1 cellular context compared by ENCODE assay signal in the genomic region with DNA sequence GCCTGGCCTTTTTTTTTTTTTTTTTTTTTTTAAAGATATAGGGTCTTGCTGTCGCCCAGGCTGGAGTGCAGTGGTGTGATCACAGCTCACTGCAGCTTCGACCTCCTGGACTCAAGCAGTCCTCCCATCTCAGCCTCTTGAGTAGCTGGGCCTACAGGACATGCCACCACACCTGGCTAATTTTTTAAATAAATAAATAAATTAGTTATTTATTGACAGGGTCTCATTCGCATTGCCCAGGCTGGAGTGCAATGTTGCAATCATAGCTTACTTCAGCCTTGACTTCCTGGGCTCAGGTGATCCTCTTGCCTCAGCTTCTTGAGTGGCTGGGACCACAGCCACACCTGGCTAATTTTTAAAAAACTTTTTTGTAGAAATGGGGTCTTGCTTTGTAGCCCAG.
A peak's percentile ranks its signal among the peaks of the same experiment; 100 is the strongest.
TF ChIP-seq lines count a peak whose summit lies in the region.

No MANE protein-coding gene starts in this region.

TF ChIP-seq in HepG2, 621 proteins besides CTCF, POLR2A, EP300 and RAD21 (continues in another document):
- TF ChIP-seq, protein P1, sequence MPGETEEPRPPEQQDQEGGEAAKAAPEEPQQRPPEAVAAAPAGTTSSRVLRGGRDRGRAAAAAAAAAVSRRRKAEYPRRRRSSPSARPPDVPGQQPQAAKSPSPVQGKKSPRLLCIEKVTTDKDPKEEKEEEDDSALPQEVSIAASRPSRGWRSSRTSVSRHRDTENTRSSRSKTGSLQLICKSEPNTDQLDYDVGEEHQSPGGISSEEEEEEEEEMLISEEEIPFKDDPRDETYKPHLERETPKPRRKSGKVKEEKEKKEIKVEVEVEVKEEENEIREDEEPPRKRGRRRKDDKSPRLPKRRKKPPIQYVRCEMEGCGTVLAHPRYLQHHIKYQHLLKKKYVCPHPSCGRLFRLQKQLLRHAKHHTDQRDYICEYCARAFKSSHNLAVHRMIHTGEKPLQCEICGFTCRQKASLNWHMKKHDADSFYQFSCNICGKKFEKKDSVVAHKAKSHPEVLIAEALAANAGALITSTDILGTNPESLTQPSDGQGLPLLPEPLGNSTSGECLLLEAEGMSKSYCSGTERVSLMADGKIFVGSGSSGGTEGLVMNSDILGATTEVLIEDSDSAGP (CRISPR knock-in tag; IDR thresholded peaks at IDR 0.05; ENCODE audit: borderline replicate concordance) = no peak
- TF ChIP-seq ZNF337 (CRISPR knock-in tag; IDR thresholded peaks at IDR 0.05; ENCODE audit: borderline replicate concordance, low read depth) (no peak), ZNF777 (CRISPR knock-in tag; IDR thresholded peaks at IDR 0.05) (no peak), MED1 (CRISPR knock-in tag; IDR thresholded peaks at IDR 0.05) (peak; percentile 50; the same call in 1 of the 2 replicates), NFIC (IDR thresholded peaks at IDR 0.05; ENCODE audit: low read length) (no peak), SNRNP70 (IDR thresholded peaks at IDR 0.05; ENCODE audit: low read depth, low read length) (no peak), ZNF331 (CRISPR knock-in tag; IDR thresholded peaks at IDR 0.05) (0 out of 2 replicates have a peak, but pooled peaks have one; percentile 24), NFATC3 (CRISPR knock-in tag; IDR thresholded peaks at IDR 0.05) (no peak), ZFY (CRISPR knock-in tag; IDR thresholded peaks at IDR 0.05) (0 out of 2 replicates have a peak, but pooled peaks have one; percentile 27), ZNF776 (CRISPR knock-in tag; IDR thresholded peaks at IDR 0.05) (no peak), CCDC6 (CRISPR knock-in tag; IDR thresholded peaks at IDR 0.05) (no peak), U2AF1 (optimal IDR thresholded peaks at IDR 0.05; ENCODE audit: low read depth, low read length) (no peak), RNF2 (conservative IDR thresholded peaks at IDR 0.05; ENCODE audit: low read depth) (no peak), ATF7-NPFF (CRISPR knock-in tag; IDR thresholded peaks at IDR 0.05; ENCODE audit: low read depth) (no peak), PAX8 (CRISPR knock-in tag; IDR thresholded peaks at IDR 0.05; ENCODE audit: borderline replicate concordance) (no peak), GABPB1 (CRISPR knock-in tag; IDR thresholded peaks at IDR 0.05) (no peak), TARDBP (CRISPR knock-in tag; IDR thresholded peaks at IDR 0.05) (no peak), ZNF343 (CRISPR knock-in tag; IDR thresholded peaks at IDR 0.05) (no peak), ZNF572 (CRISPR knock-in tag; IDR thresholded peaks at IDR 0.05) (no peak), ZNF546 (CRISPR knock-in tag; conservative IDR thresholded peaks at IDR 0.05) (no peak), ZEB1 (IDR thresholded peaks at IDR 0.05; ENCODE audit: insufficient replicate concordance, low read depth) (peak; percentile 83), NPAS2 (CRISPR knock-in tag; IDR thresholded peaks at IDR 0.05; ENCODE audit: borderline replicate concordance) (no peak), ZNF672 (CRISPR knock-in tag; IDR thresholded peaks at IDR 0.05) (no peak), ZFP62 (CRISPR knock-in tag; IDR thresholded peaks at IDR 0.05) (no peak)
- TF ChIP-seq, protein P2, sequence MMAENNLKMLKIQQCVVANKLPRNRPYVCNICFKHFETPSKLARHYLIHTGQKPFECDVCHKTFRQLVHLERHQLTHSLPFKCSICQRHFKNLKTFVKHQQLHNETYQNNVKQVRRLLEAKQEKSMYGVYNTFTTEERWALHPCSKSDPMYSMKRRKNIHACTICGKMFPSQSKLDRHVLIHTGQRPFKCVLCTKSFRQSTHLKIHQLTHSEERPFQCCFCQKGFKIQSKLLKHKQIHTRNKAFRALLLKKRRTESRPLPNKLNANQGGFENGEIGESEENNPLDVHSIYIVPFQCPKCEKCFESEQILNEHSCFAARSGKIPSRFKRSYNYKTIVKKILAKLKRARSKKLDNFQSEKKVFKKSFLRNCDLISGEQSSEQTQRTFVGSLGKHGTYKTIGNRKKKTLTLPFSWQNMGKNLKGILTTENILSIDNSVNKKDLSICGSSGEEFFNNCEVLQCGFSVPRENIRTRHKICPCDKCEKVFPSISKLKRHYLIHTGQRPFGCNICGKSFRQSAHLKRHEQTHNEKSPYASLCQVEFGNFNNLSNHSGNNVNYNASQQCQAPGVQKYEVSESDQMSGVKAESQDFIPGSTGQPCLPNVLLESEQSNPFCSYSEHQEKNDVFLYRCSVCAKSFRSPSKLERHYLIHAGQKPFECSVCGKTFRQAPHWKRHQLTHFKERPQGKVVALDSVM (CRISPR knock-in tag; IDR thresholded peaks at IDR 0.05) = peak; percentile 89
- TF ChIP-seq, protein P3, sequence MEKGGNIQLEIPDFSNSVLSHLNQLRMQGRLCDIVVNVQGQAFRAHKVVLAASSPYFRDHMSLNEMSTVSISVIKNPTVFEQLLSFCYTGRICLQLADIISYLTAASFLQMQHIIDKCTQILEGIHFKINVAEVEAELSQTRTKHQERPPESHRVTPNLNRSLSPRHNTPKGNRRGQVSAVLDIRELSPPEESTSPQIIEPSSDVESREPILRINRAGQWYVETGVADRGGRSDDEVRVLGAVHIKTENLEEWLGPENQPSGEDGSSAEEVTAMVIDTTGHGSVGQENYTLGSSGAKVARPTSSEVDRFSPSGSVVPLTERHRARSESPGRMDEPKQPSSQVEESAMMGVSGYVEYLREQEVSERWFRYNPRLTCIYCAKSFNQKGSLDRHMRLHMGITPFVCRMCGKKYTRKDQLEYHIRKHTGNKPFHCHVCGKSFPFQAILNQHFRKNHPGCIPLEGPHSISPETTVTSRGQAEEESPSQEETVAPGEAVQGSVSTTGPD (CRISPR knock-in tag; IDR thresholded peaks at IDR 0.05) = no peak
- TF ChIP-seq, protein P4, sequence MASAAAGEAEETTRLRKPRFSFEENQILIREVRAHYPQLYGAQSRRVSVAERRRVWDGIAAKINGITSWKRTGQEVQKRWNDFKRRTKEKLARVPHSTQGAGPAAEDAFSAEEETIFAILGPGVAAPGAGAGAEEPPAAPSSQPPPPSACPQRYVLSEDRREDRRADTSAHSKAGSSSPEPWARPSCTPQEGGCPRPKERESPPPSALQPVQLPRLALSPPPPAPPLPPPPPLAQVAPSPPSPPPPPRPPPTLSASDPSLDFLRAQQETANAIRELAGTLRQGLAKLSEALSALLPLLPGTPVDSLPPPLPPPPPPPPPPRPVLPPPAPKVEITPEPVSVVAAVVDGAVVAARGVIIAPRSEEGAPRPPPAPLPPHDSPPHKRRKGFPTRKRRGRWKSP (CRISPR knock-in tag; IDR thresholded peaks at IDR 0.05) = no peak
- TF ChIP-seq, protein P5, sequence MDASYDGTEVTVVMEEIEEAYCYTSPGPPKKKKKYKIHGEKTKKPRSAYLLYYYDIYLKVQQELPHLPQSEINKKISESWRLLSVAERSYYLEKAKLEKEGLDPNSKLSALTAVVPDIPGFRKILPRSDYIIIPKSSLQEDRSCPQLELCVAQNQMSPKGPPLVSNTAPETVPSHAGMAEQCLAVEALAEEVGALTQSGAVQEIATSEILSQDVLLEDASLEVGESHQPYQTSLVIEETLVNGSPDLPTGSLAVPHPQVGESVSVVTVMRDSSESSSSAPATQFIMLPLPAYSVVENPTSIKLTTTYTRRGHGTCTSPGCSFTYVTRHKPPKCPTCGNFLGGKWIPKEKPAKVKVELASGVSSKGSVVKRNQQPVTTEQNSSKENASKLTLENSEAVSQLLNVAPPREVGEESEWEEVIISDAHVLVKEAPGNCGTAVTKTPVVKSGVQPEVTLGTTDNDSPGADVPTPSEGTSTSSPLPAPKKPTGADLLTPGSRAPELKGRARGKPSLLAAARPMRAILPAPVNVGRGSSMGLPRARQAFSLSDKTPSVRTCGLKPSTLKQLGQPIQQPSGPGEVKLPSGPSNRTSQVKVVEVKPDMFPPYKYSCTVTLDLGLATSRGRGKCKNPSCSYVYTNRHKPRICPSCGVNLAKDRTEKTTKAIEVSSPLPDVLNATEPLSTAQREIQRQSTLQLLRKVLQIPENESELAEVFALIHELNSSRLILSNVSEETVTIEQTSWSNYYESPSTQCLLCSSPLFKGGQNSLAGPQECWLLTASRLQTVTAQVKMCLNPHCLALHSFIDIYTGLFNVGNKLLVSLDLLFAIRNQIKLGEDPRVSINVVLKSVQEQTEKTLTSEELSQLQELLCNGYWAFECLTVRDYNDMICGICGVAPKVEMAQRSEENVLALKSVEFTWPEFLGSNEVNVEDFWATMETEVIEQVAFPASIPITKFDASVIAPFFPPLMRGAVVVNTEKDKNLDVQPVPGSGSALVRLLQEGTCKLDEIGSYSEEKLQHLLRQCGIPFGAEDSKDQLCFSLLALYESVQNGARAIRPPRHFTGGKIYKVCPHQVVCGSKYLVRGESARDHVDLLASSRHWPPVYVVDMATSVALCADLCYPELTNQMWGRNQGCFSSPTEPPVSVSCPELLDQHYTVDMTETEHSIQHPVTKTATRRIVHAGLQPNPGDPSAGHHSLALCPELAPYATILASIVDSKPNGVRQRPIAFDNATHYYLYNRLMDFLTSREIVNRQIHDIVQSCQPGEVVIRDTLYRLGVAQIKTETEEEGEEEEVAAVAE (CRISPR knock-in tag; IDR thresholded peaks at IDR 0.05; ENCODE audit: borderline replicate concordance) = no peak
- TF ChIP-seq, protein P6, sequence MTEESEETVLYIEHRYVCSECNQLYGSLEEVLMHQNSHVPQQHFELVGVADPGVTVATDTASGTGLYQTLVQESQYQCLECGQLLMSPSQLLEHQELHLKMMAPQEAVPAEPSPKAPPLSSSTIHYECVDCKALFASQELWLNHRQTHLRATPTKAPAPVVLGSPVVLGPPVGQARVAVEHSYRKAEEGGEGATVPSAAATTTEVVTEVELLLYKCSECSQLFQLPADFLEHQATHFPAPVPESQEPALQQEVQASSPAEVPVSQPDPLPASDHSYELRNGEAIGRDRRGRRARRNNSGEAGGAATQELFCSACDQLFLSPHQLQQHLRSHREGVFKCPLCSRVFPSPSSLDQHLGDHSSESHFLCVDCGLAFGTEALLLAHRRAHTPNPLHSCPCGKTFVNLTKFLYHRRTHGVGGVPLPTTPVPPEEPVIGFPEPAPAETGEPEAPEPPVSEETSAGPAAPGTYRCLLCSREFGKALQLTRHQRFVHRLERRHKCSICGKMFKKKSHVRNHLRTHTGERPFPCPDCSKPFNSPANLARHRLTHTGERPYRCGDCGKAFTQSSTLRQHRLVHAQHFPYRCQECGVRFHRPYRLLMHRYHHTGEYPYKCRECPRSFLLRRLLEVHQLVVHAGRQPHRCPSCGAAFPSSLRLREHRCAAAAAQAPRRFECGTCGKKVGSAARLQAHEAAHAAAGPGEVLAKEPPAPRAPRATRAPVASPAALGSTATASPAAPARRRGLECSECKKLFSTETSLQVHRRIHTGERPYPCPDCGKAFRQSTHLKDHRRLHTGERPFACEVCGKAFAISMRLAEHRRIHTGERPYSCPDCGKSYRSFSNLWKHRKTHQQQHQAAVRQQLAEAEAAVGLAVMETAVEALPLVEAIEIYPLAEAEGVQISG (CRISPR knock-in tag; IDR thresholded peaks at IDR 0.05) = no peak
- TF ChIP-seq, protein P7, sequence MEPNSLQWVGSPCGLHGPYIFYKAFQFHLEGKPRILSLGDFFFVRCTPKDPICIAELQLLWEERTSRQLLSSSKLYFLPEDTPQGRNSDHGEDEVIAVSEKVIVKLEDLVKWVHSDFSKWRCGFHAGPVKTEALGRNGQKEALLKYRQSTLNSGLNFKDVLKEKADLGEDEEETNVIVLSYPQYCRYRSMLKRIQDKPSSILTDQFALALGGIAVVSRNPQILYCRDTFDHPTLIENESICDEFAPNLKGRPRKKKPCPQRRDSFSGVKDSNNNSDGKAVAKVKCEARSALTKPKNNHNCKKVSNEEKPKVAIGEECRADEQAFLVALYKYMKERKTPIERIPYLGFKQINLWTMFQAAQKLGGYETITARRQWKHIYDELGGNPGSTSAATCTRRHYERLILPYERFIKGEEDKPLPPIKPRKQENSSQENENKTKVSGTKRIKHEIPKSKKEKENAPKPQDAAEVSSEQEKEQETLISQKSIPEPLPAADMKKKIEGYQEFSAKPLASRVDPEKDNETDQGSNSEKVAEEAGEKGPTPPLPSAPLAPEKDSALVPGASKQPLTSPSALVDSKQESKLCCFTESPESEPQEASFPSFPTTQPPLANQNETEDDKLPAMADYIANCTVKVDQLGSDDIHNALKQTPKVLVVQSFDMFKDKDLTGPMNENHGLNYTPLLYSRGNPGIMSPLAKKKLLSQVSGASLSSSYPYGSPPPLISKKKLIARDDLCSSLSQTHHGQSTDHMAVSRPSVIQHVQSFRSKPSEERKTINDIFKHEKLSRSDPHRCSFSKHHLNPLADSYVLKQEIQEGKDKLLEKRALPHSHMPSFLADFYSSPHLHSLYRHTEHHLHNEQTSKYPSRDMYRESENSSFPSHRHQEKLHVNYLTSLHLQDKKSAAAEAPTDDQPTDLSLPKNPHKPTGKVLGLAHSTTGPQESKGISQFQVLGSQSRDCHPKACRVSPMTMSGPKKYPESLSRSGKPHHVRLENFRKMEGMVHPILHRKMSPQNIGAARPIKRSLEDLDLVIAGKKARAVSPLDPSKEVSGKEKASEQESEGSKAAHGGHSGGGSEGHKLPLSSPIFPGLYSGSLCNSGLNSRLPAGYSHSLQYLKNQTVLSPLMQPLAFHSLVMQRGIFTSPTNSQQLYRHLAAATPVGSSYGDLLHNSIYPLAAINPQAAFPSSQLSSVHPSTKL (CRISPR knock-in tag; IDR thresholded peaks at IDR 0.05) = 0 out of 2 replicates have a peak, but pooled peaks have one; percentile 20
- TF ChIP-seq, protein P8, sequence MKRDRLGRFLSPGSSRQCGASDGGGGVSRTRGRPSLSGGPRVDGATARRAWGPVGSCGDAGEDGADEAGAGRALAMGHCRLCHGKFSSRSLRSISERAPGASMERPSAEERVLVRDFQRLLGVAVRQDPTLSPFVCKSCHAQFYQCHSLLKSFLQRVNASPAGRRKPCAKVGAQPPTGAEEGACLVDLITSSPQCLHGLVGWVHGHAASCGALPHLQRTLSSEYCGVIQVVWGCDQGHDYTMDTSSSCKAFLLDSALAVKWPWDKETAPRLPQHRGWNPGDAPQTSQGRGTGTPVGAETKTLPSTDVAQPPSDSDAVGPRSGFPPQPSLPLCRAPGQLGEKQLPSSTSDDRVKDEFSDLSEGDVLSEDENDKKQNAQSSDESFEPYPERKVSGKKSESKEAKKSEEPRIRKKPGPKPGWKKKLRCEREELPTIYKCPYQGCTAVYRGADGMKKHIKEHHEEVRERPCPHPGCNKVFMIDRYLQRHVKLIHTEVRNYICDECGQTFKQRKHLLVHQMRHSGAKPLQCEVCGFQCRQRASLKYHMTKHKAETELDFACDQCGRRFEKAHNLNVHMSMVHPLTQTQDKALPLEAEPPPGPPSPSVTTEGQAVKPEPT (CRISPR knock-in tag; IDR thresholded peaks at IDR 0.05; ENCODE audit: low read depth) = no peak
- TF ChIP-seq, protein P9, sequence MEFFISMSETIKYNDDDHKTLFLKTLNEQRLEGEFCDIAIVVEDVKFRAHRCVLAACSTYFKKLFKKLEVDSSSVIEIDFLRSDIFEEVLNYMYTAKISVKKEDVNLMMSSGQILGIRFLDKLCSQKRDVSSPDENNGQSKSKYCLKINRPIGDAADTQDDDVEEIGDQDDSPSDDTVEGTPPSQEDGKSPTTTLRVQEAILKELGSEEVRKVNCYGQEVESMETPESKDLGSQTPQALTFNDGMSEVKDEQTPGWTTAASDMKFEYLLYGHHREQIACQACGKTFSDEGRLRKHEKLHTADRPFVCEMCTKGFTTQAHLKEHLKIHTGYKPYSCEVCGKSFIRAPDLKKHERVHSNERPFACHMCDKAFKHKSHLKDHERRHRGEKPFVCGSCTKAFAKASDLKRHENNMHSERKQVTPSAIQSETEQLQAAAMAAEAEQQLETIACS (CRISPR knock-in tag; IDR thresholded peaks at IDR 0.05) = no peak
- TF ChIP-seq, protein P10, sequence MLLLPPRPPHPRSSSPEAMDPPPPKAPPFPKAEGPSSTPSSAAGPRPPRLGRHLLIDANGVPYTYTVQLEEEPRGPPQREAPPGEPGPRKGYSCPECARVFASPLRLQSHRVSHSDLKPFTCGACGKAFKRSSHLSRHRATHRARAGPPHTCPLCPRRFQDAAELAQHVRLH (CRISPR knock-in tag; IDR thresholded peaks at IDR 0.05; ENCODE audit: borderline replicate concordance, low read depth) = no peak
